1 cellular context compared by ENCODE assay signal in the genomic region with DNA sequence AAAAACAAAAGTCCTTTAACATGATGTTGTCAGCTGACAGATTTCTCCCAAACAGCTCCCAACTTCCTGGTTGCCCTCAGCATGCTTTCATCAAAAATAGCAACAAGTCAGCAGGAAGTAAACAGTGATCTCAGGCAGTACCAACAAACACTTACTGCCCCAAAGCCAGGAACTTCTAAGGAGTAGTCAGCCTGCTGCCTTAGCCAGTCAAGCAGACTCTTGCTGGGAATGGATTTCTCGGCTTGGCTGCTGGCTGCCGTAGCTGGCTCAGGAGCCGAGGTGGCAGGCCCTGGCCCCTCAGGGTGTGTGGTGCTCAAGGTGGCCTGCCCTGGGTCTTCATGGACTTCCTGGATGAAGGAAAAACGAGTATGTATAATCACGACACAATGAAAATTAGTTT.
TF ChIP-seq lines count a peak whose summit lies in the region.

No MANE protein-coding gene starts in this region.

TF ChIP-seq in WTC11, 78 proteins besides CTCF, POLR2A, EP300 and RAD21 (continued from another document):
- TF ChIP-seq, protein P1, sequence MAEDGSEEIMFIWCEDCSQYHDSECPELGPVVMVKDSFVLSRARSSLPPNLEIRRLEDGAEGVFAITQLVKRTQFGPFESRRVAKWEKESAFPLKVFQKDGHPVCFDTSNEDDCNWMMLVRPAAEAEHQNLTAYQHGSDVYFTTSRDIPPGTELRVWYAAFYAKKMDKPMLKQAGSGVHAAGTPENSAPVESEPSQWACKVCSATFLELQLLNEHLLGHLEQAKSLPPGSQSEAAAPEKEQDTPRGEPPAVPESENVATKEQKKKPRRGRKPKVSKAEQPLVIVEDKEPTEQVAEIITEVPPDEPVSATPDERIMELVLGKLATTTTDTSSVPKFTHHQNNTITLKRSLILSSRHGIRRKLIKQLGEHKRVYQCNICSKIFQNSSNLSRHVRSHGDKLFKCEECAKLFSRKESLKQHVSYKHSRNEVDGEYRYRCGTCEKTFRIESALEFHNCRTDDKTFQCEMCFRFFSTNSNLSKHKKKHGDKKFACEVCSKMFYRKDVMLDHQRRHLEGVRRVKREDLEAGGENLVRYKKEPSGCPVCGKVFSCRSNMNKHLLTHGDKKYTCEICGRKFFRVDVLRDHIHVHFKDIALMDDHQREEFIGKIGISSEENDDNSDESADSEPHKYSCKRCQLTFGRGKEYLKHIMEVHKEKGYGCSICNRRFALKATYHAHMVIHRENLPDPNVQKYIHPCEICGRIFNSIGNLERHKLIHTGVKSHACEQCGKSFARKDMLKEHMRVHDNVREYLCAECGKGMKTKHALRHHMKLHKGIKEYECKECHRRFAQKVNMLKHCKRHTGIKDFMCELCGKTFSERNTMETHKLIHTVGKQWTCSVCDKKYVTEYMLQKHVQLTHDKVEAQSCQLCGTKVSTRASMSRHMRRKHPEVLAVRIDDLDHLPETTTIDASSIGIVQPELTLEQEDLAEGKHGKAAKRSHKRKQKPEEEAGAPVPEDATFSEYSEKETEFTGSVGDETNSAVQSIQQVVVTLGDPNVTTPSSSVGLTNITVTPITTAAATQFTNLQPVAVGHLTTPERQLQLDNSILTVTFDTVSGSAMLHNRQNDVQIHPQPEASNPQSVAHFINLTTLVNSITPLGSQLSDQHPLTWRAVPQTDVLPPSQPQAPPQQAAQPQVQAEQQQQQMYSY (CRISPR knock-in tag; IDR thresholded peaks at IDR 0.05) = no peak
TF ChIP-seq in WTC11: peak in this region for 0.
